Comparison of ENCODE assay signal across 17 cellular contexts in the genomic region with DNA sequence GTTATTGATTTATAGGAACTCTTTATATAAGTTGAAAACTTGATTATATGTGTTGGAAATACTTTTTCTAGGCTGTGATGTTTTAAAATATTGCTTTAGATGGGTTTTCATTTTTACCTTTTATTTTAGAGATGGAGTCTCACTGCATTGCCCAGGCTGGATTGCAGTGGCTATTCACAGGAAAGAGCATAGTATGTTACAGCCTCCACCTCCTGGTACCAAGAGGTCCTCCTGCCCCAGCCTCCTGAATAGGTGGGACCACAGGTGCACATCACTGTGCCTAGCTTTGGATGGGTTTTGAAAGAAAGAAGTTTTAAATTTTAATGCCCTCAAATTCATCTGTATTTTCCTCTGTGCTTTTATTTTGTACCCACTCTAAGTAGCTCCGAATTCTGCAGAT.
"Had no signal": no experiment of that assay in that cellular context is flagged by ENCODE, and none has a peak within 500 bp of the region (broad histone marks: within the 10 kb centered on the region; RNA-seq: fewer than 3 reads in every experiment).

No MANE protein-coding gene starts in this region.

- H3K36me3 ChIP-seq: cardiac muscle cell, gastroesophageal sphincter, lower lobe of right lung, neutrophil, right atrium auricular region, upper lobe of right lung had no signal

- ATAC-seq: activated naive CD8-positive, alpha-beta T cell treated with anti-CD3 and anti-CD28 coated beads, Interleukin-2, amount 50 U/mL, for 24 hours; gastroesophageal sphincter; left colon; lower lobe of right lung; mucosa of descending colon; natural killer cell; upper lobe of right lung had no signal

- H3K9me3 ChIP-seq: gastroesophageal sphincter, lower lobe of right lung, mucosa of descending colon, neutrophil, right atrium auricular region, upper lobe of right lung had no signal

- H3K27me3 ChIP-seq: cardiac muscle cell, gastroesophageal sphincter, neutrophil, right atrium auricular region, upper lobe of right lung had no signal

- DNase-seq: activated CD4-positive, alpha-beta T cell treated with anti-CD3 and anti-CD28 coated beads, Interleukin-2, amount 50 U/mL, for 1 hour; activated naive CD4-positive, alpha-beta T cell treated with anti-CD3 and anti-CD28 coated beads for 36 hours; activated naive CD8-positive, alpha-beta T cell treated with anti-CD3 and anti-CD28 coated beads, Interleukin-2, amount 50 U/mL, for 24 hours; activated T-cell treated with anti-CD3 and anti-CD28 coated beads for 4 hours; aorta; left colon; lower lobe of right lung; mucosa of descending colon; natural killer cell; stimulated activated CD4-positive, alpha-beta T cell treated with anti-CD3 and anti-CD28 coated beads, Interleukin-4, amount 100 ng/mL, for 24 hours; stimulated activated naive CD4-positive, alpha-beta T cell treated with Interleukin-2 at 50 U/mL for 16 hours; upper lobe of right lung had no signal

- H3K27ac ChIP-seq: cardiac muscle cell, gastroesophageal sphincter, neutrophil, upper lobe of right lung had no signal

- H3K4me3 ChIP-seq: cardiac muscle cell, gastroesophageal sphincter, lower lobe of right lung, mucosa of descending colon, right atrium auricular region, skin epidermis, upper lobe of right lung had no signal
